Comparison of ENCODE assay signal across 1 cellular context in the genomic region with DNA sequence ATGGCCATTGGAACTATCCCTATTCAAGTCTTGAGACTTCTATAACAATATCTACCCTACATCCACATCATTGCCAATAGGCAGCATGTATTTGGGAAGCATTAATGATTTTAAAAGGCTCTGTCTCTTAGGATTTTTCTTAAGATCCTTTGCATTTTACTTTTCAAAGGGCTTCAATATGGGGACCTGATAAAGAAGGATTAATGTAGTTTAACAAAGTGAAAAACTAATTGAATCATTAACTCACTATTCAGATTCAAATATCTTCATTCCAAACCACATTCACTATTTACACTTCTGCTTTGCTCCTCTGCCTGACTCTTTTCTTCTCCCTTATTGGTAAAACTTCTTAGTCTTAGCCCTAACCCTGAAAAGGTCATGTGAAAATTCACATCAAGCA.
TF ChIP-seq lines count a peak whose summit lies in the region.

No MANE protein-coding gene starts in this region.

TF ChIP-seq in GM23338, 12 proteins besides CTCF, POLR2A, EP300 and RAD21 (continued from another document):
- no peak for TF ChIP-seq ZNF462 (CRISPR knock-in tag; IDR thresholded peaks at IDR 0.05)
- TF ChIP-seq NANOG (IDR thresholded peaks at IDR 0.05; ENCODE audit: borderline replicate concordance): peak; percentile 32; the same call in 1 of the 2 replicates
- no peak for TF ChIP-seq ZNF331 (CRISPR knock-in tag; IDR thresholded peaks at IDR 0.05; ENCODE audit: low read depth)
